Comparison of ENCODE assay signal across 2 cellular contexts in genomic region chr5:1033606-1034420, GRCh38.
TF ChIP-seq lines count a peak whose summit lies in the region.

No MANE protein-coding gene starts in this region.

TF ChIP-seq in SK-N-SH, 30 proteins besides CTCF, POLR2A, EP300 and RAD21 (continued from another document):
- TF ChIP-seq JUND (IDR thresholded peaks at IDR 0.05) (no peak), GABPA (IDR thresholded peaks at IDR 0.05; ENCODE audit: low read depth) (no peak), SMC3 (IDR thresholded peaks at IDR 0.05; ENCODE audit: low read depth, low read length) (no peak)

TF ChIP-seq in SK-N-SH treated with all-trans-retinoic acid at 6 μM for 48 hours, 23 proteins besides CTCF, POLR2A, EP300 and RAD21 (continued from another document):
- TF ChIP-seq CSRNP3 (CRISPR knock-in tag; IDR thresholded peaks at IDR 0.05) = no peak
- TF ChIP-seq TSHZ2 (CRISPR knock-in tag; IDR thresholded peaks at IDR 0.05) = no peak
- TF ChIP-seq, protein P1, sequence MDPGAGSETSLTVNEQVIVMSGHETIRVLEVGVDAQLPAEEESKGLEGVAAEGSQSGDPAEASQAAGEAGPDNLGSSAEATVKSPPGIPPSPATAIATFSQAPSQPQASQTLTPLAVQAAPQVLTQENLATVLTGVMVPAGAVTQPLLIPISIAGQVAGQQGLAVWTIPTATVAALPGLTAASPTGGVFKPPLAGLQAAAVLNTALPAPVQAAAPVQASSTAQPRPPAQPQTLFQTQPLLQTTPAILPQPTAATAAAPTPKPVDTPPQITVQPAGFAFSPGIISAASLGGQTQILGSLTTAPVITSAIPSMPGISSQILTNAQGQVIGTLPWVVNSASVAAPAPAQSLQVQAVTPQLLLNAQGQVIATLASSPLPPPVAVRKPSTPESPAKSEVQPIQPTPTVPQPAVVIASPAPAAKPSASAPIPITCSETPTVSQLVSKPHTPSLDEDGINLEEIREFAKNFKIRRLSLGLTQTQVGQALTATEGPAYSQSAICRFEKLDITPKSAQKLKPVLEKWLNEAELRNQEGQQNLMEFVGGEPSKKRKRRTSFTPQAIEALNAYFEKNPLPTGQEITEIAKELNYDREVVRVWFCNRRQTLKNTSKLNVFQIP (CRISPR knock-in tag; IDR thresholded peaks at IDR 0.05; ENCODE audit: borderline replicate concordance, low read depth) = no peak
TF ChIP-seq in SK-N-SH treated with all-trans-retinoic acid at 6 μM for 48 hours: peak in this region for 0.
